Comparison of ENCODE assay signal across 29 cellular contexts in genomic region chr12:112217647-112218046, GRCh38.
"Had no signal": no experiment of that assay in that cellular context is flagged by ENCODE, and none has a peak within 500 bp of the region (broad histone marks: within the 10 kb centered on the region; RNA-seq: fewer than 3 reads in every experiment).

No MANE protein-coding gene starts in this region.

- H3K36me3 ChIP-seq: neural progenitor cell, ovary, uterus had no signal

- H3K27ac ChIP-seq: neural progenitor cell, ovary, parathyroid adenoma, psoas muscle, right lobe of liver, sigmoid colon, suprapubic skin, testis, tibial artery, transverse colon, upper lobe of right lung, uterus had no signal

- H3K36me3 Mint-ChIP-seq: natural killer cell had no signal

- H3K4me3 ChIP-seq: neural progenitor cell, ovary, psoas muscle, right lobe of liver, sigmoid colon, suprapubic skin, testis, tibial artery, transverse colon, upper lobe of right lung, uterus had no signal

- H3K9me3 Mint-ChIP-seq: natural killer cell; nephron; neural progenitor cell; stimulated activated effector memory CD8-positive, alpha-beta T cell treated with anti-CD3 and anti-CD28 coated beads, Interleukin-12 subunit alpha, Interleukin-12 subunit beta, amount 100 ng/mL, for 72 hours; stimulated activated naive CD8-positive, alpha-beta T cell treated with anti-CD3 and anti-CD28 coated beads, Interleukin-15, amount 100 ng/mL, for 72 hours; type B pancreatic cell had no signal

- H3K4me2 ChIP-seq: neural progenitor cell had no signal

- H3K4me3 Mint-ChIP-seq: natural killer cell; nephron; neural progenitor cell; stimulated activated effector memory CD8-positive, alpha-beta T cell treated with anti-CD3 and anti-CD28 coated beads, Interleukin-12 subunit alpha, Interleukin-12 subunit beta, amount 100 ng/mL, for 72 hours; stimulated activated naive CD8-positive, alpha-beta T cell treated with anti-CD3 and anti-CD28 coated beads, Interleukin-15, amount 100 ng/mL, for 72 hours; type B pancreatic cell had no signal

- H3K9ac ChIP-seq: neural progenitor cell, parathyroid adenoma had no signal

- H3K27me3 Mint-ChIP-seq: progenitor cell of endocrine pancreas; stimulated activated naive CD8-positive, alpha-beta T cell treated with anti-CD3 and anti-CD28 coated beads, Interleukin-15, amount 100 ng/mL, for 72 hours; type B pancreatic cell had no signal

- H3K27ac Mint-ChIP-seq: natural killer cell; nephron; neural progenitor cell; stimulated activated effector memory CD8-positive, alpha-beta T cell treated with anti-CD3 and anti-CD28 coated beads, Interleukin-12 subunit alpha, Interleukin-12 subunit beta, amount 100 ng/mL, for 72 hours; stimulated activated naive CD8-positive, alpha-beta T cell treated with anti-CD3 and anti-CD28 coated beads, Interleukin-15, amount 100 ng/mL, for 72 hours; type B pancreatic cell had no signal

- H3K27me3 ChIP-seq: neural progenitor cell, ovary, right lobe of liver, sigmoid colon, suprapubic skin, testis, tibial artery, transverse colon, upper lobe of right lung, uterus had no signal

- H3K9me3 ChIP-seq: ovary, psoas muscle, right lobe of liver, sigmoid colon, suprapubic skin, testis, tibial artery, transverse colon, upper lobe of right lung, uterus had no signal

- DNase-seq: natural killer cell; occipital lobe; ovary; posterior cingulate gyrus; psoas muscle; right cardiac atrium; right lobe of liver; sigmoid colon; small intestine; stimulated activated CD4-positive, alpha-beta T cell treated with anti-CD3 and anti-CD28 coated beads, Interleukin-15, amount 100 ng/mL, for 24 hours; stimulated activated CD4-positive, alpha-beta T cell treated with anti-CD3 and anti-CD28 coated beads, Interleukin-2, amount 100 ng/mL, for 24 hours; stimulated activated CD4-positive, alpha-beta T cell treated with anti-CD3 and anti-CD28 coated beads, Interleukin-2, amount 100 ng/mL, for 48 hours; stimulated activated CD4-positive, alpha-beta T cell treated with anti-CD3 and anti-CD28 coated beads, Interleukin-4, amount 100 ng/mL, for 24 hours; stimulated activated naive CD4-positive, alpha-beta T cell; stimulated activated naive CD8-positive, alpha-beta T cell treated with anti-CD3 and anti-CD28 coated beads, Interleukin-15, amount 100 ng/mL, for 72 hours; stimulated activated naive CD8-positive, alpha-beta T cell treated with anti-CD3 and anti-CD28 coated beads, Interleukin-15, Interleukin-2, amounts not matched to agents 100 U/mL and 50 U/mL, for 24 hours; substantia nigra; testis; tibial artery; transverse colon; upper lobe of right lung; uterus had no signal

- FAIRE-seq: small intestine had no signal

- ATAC-seq: natural killer cell; psoas muscle; right cardiac atrium; right lobe of liver; stimulated activated effector memory CD8-positive, alpha-beta T cell treated with anti-CD3 and anti-CD28 coated beads, Interleukin-12 subunit alpha, Interleukin-12 subunit beta, amount 100 ng/mL, for 72 hours; stimulated activated naive CD8-positive, alpha-beta T cell treated with anti-CD3 and anti-CD28 coated beads, Interleukin-15, amount 100 ng/mL, for 72 hours; stimulated activated naive CD8-positive, alpha-beta T cell treated with anti-CD3 and anti-CD28 coated beads, Interleukin-15, Interleukin-2, amounts not matched to agents 100 U/mL and 50 U/mL, for 24 hours; upper lobe of right lung had no signal

- H2AFZ ChIP-seq: neural progenitor cell, parathyroid adenoma had no signal

- H3K79me2 ChIP-seq: parathyroid adenoma had no signal

- H3K4me1 Mint-ChIP-seq: natural killer cell; nephron; neural progenitor cell; stimulated activated effector memory CD8-positive, alpha-beta T cell treated with anti-CD3 and anti-CD28 coated beads, Interleukin-12 subunit alpha, Interleukin-12 subunit beta, amount 100 ng/mL, for 72 hours; stimulated activated naive CD8-positive, alpha-beta T cell treated with anti-CD3 and anti-CD28 coated beads, Interleukin-15, amount 100 ng/mL, for 72 hours had no signal

- H3K4me1 ChIP-seq: neural progenitor cell, parathyroid adenoma, psoas muscle, right lobe of liver, sigmoid colon, suprapubic skin, testis, transverse colon, upper lobe of right lung, uterus had no signal
